Comparison of ENCODE assay signal across 1 cellular context in the genomic region with DNA sequence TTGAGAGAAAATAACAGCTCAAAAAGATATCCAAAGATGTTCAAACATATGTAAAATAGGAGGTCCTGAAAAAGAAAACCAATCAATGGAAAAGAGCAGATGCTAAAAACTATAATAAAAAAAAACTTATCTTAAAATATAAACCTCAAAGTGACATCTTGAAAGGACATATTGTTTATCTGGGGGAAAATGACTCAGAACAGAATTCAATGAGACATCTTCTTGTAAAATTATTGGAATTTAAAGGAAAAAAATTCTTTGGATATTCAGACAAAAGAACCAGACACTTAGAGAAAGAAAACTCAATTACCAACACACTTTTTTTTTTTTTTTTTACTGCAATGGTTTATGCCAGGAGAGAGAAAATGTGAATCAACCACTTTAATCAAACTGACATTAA.
TF ChIP-seq lines count a peak whose summit lies in the region.

No MANE protein-coding gene starts in this region.

TF ChIP-seq in IMR-90, 13 proteins besides CTCF, POLR2A, EP300 and RAD21:
- TF ChIP-seq FOS (IDR thresholded peaks at IDR 0.05; ENCODE audit: low read depth, low read length): no peak
- TF ChIP-seq MAFK (IDR thresholded peaks at IDR 0.05; ENCODE audit: low read depth, low read length): no peak
- no peak for TF ChIP-seq CEBPB (IDR thresholded peaks at IDR 0.05; ENCODE audit: low read depth, low read length)
- no peak for TF ChIP-seq MAZ (IDR thresholded peaks at IDR 0.05; ENCODE audit: borderline replicate concordance, low read depth, low read length)
- no peak for TF ChIP-seq RCOR1 (IDR thresholded peaks at IDR 0.05; ENCODE audit: insufficient replicate concordance, low read length)
- TF ChIP-seq RFX5 (IDR thresholded peaks at IDR 0.05; ENCODE audit: low read depth, low read length): no peak
TF ChIP-seq in IMR-90: peak in this region for 0.
